8 cellular contexts compared by ENCODE assay signal in genomic region chrX:47193475-47194241, GRCh38. TPM values are rescaled to one million over a fixed set of nuclear protein-coding genes. Genes with fewer than 3 reads are reported as not detected.
A peak's percentile ranks its signal among the peaks of the same experiment; 100 is the strongest.
DNase-seq lines count a peak whose midpoint lies in the region; ATAC-seq and TF ChIP-seq lines count a peak whose summit lies in the region.

TSS of gene UBA1 (plus strand) at chrX:47193829. CDS start at chrX:47198803, 4,974 bp downstream.

- peaks cover 9% of the 10 kb centered on the region for H3K36me3 ChIP-seq in CD4-positive, CD25-positive, alpha-beta regulatory T cell (ENCODE audit: control insufficient read depth, insufficient read depth, low read length)

- H3K36me3 Mint-ChIP-seq in CD4-positive, CD25-positive, alpha-beta regulatory T cell = peaks cover 23% of the 10 kb centered on the region
- H3K36me3 Mint-ChIP-seq in activated CD4-positive, alpha-beta memory T cell treated with anti-CD3 and anti-CD28 coated beads for 36 hours = peaks cover 27% of the 10 kb centered on the region

- H3K4me1 Mint-ChIP-seq in CD4-positive, CD25-positive, alpha-beta regulatory T cell = peaks cover 8 to 79% (median 32%) of the 10 kb centered on the region in 4 donors
- H3K4me1 Mint-ChIP-seq in activated CD4-positive, alpha-beta memory T cell treated with anti-CD3 and anti-CD28 coated beads for 36 hours (ENCODE audit: low read depth) = peaks cover 54% of the 10 kb centered on the region

- POLR2A ChIA-PET in activated CD4-positive, alpha-beta memory T cell treated with anti-CD3 and anti-CD28 coated beads for 36 hours (lab: Charles Lee) = interaction anchor here (1.0 to 1.2 kb wide), 2 partner anchors 8 to 12 kb away, joined by 3 to 4 read pairs; no protein-coding TSS in a partner anchor

- 0 to 1% methylated on average over 34 to 47 of the region's 52 CpGs for WGBS in lower leg skin, 2 donors

- peak within 1 kb of the TSS; percentile 89 for H3K27ac ChIP-seq in CD4-positive, CD25-positive, alpha-beta regulatory T cell (ENCODE audit: insufficient read depth, low read length, poor library complexity, severe bottlenecking)

- H3K4me1 ChIP-seq in CD4-positive, CD25-positive, alpha-beta regulatory T cell (ENCODE audit: control insufficient read depth, insufficient read depth, low read length, poor library complexity, severe bottlenecking) = peaks cover 60% of the 10 kb centered on the region

- CTCF ChIA-PET in activated CD4-positive, alpha-beta memory T cell treated with anti-CD3 and anti-CD28 coated beads for 36 hours (lab: Charles Lee) = interaction anchor here (1.0 to 1.8 kb wide), 4 partner anchors 190 to 330 kb away, joined by 4 to 12 read pairs (median 6); no protein-coding TSS in a partner anchor

- H3K27me3 Mint-ChIP-seq in CD4-positive, CD25-positive, alpha-beta regulatory T cell = no peaks in the 10 kb centered on the region
- H3K27me3 Mint-ChIP-seq in activated CD4-positive, alpha-beta memory T cell treated with anti-CD3 and anti-CD28 coated beads for 36 hours = no peaks in the 10 kb centered on the region

- H3K9me3 Mint-ChIP-seq in CD4-positive, CD25-positive, alpha-beta regulatory T cell = peaks cover 0 to 1% (median 0%) of the 10 kb centered on the region in 7 donors
- no peaks in the 10 kb centered on the region for H3K9me3 Mint-ChIP-seq in activated CD4-positive, alpha-beta memory T cell treated with anti-CD3 and anti-CD28 coated beads for 36 hours

- peak; percentile 76 to 81 for ATAC-seq in CD4-positive, CD25-positive, alpha-beta regulatory T cell (ENCODE audit: low read depth in 2 of 2)
- peak; percentile 71 for ATAC-seq in GM19438 (IDR thresholded peaks at IDR 0.05; ENCODE audit: low read depth, unreplicated experiment)

- TF ChIP-seq POLR2A in lower leg skin (IDR thresholded peaks at IDR 0.05) = peak in 1 of 2 donors; percentile 36

- intact Hi-C loops in activated CD4-positive, alpha-beta memory T cell treated with anti-CD3 and anti-CD28 coated beads for 36 hours (cut with micrococcal nuclease) = loop anchor here (1.0 to 5.0 kb wide), 7 partner anchors 25 to 459 kb away; partner anchors contain the start of genes CDK16 and ELK1
- intact Hi-C loops in lower leg skin (cut with DNase I; ENCODE audit: low total_unique reads) = loop anchor here (10.0 kb wide), 2 partner anchors 191 to 331 kb away; no protein-coding TSS in a partner anchor

- DNase-seq in CD4-positive, CD25-positive, alpha-beta regulatory T cell = peak; percentile 87 to 98 (median 97)
- peak; percentile 92 for DNase-seq in HK-2 (ENCODE audit: unreplicated experiment)
- peak; percentile 86 for DNase-seq in NCI-H82 treated with DMSO at 0.1 percent for 48 hours (lab: John Stamatoyannopoulos, UW; ENCODE audit: unreplicated experiment)
- peak; percentile 94 for DNase-seq in activated CD4-positive, alpha-beta memory T cell treated with anti-CD3 and anti-CD28 coated beads for 36 hours
- DNase-seq in dermis microvascular lymphatic vessel endothelial cell (ENCODE audit: low read depth in 2 of 2) = peak; percentile 93 to 96
- peak; percentile 92 to 100 for DNase-seq in lower leg skin (ENCODE audit: low spot score in 2 of 2)
- peak; percentile 79 to 83 for DNase-seq in stimulated activated CD4-positive, alpha-beta T cell treated with anti-CD3 and anti-CD28 coated beads, Interleukin-4, amount 100 ng/mL, for 48 hours (ENCODE audit: low read depth in 2 of 2)

- peak in 1 of 3 donors; percentile 50 for TF ChIP-seq CTCF in lower leg skin (IDR thresholded peaks at IDR 0.05)

- H3K27ac Mint-ChIP-seq in CD4-positive, CD25-positive, alpha-beta regulatory T cell = peak within 1 kb of the TSS; percentile 96 to 100 (median 99)
- H3K27ac Mint-ChIP-seq in activated CD4-positive, alpha-beta memory T cell treated with anti-CD3 and anti-CD28 coated beads for 36 hours = peak within 1 kb of the TSS; percentile 91

- peak within 1 kb of the TSS; percentile 92 for H3K4me3 ChIP-seq in CD4-positive, CD25-positive, alpha-beta regulatory T cell (ENCODE audit: low read depth, low read length)
- H3K4me3 ChIP-seq in lower leg skin (ENCODE audit: low read depth, poor library complexity, severe bottlenecking) = peak within 1 kb of the TSS; percentile 47

- H3K27me3 ChIP-seq in CD4-positive, CD25-positive, alpha-beta regulatory T cell (ENCODE audit: control insufficient read depth, insufficient read depth, low read length) = no peaks in the 10 kb centered on the region

- H3K9me3 ChIP-seq in CD4-positive, CD25-positive, alpha-beta regulatory T cell (ENCODE audit: control insufficient read depth in 2 of 2, low read length in 2 of 2) = no peaks in the 10 kb centered on the region

- H3K4me3 Mint-ChIP-seq in CD4-positive, CD25-positive, alpha-beta regulatory T cell = peak within 1 kb of the TSS; percentile 89 to 100 (median 100)
- peak within 1 kb of the TSS; percentile 92 for H3K4me3 Mint-ChIP-seq in activated CD4-positive, alpha-beta memory T cell treated with anti-CD3 and anti-CD28 coated beads for 36 hours

RNA-seq across cellular contexts. Expression of gene UBA1, which starts in this region (rescaled TPM):
- total RNA-seq in CD4-positive, CD25-positive, alpha-beta regulatory T cell = 173 TPM
- polyA plus RNA-seq in CD4-positive, CD25-positive, alpha-beta regulatory T cell = 100 to 1,000 TPM; 163 to 210 (median 175) TPM
- total RNA-seq in activated CD4-positive, alpha-beta memory T cell treated with anti-CD3 and anti-CD28 coated beads for 36 hours = 100 to 1,000 TPM; 266 to 278 TPM
- 115 and 148 TPM in 2 replicates for total RNA-seq in dermis microvascular lymphatic vessel endothelial cell
- 100 to 1,000 TPM; 112 to 159 (median 121) TPM for total RNA-seq in lower leg skin

Comparison
In these comparisons a context has a peak if more than half of its experiments do, and no peak if none do; other contexts are left out.
1. Peak in every context shown above with its lines: DNase-seq, ATAC-seq, H3K4me3 ChIP-seq and H3K27ac ChIP-seq.